ENCODE assay signal across 1 cellular context in the genomic region with DNA sequence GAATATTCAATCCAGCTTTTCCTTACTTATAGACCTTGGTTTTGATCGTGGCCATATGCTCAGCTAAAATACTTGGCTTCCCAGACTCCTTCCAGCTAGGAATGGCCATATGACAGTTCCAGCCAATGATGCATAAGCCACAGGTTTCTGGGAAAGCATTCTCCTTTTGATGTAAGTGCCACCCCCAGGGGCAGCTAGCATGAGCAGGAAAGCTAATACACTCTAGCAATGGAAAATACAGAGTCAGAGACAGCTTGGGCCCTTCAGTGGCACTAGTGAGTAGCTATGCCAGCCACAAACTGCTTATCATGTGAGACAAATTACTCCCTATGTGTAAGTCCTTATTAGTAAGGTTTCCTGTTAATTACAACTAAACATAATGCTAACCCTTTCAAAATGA.
TF ChIP-seq lines count a peak whose summit lies in the region.

No MANE protein-coding gene starts in this region.

TF ChIP-seq in WTC11, 78 proteins besides CTCF, POLR2A, EP300 and RAD21 (continued from another document):
- TF ChIP-seq PRDM15 (CRISPR knock-in tag; IDR thresholded peaks at IDR 0.05) (no peak), NR3C1 (CRISPR knock-in tag; conservative IDR thresholded peaks at IDR 0.05; ENCODE audit: low read depth) (no peak)
